ENCODE assay signal across 9 cellular contexts in genomic region chr1:113677250-113678158, GRCh38.
DNase-seq lines count a peak whose midpoint lies in the region; ATAC-seq and TF ChIP-seq lines count a peak whose summit lies in the region.
"Had no signal": no experiment of that assay in that cellular context is flagged by ENCODE, and none has a peak within 500 bp of the region (broad histone marks: within the 10 kb centered on the region; RNA-seq: fewer than 3 reads in every experiment).

No MANE protein-coding gene starts in this region.

- H3K27ac ChIP-seq in SU-DHL-6 (ENCODE audit: low read depth, low read length) (no peak overlapping the region), parathyroid adenoma (no peak overlapping the region)

- H3K9me3 ChIP-seq in SU-DHL-6 (ENCODE audit: insufficient read depth, low read length) = no peaks in the 10 kb centered on the region
- no peaks in the 10 kb centered on the region for H3K9me3 ChIP-seq in parathyroid adenoma (ENCODE audit: control insufficient read depth, low read length)
- H3K9me3 ChIP-seq in MG63 = no peaks in the 10 kb centered on the region

- H3K4me3 Mint-ChIP-seq in activated CD8-positive, alpha-beta T cell treated with anti-CD3 and anti-CD28 coated beads for 36 hours = no peak overlapping the region
- no peak overlapping the region for H3K4me3 Mint-ChIP-seq in activated CD8-positive, alpha-beta T cell treated with anti-CD3 and anti-CD28 coated beads, Interleukin-2, amount 10 ng/mL, durations not matched to agents 7 days and 5 days
- H3K4me3 Mint-ChIP-seq: activated naive CD8-positive, alpha-beta T cell treated with anti-CD3 and anti-CD28 coated beads, Interleukin-2, amount 10 ng/mL, durations not matched to agents 7 days and 5 days had no signal

- peaks cover 4% of the 10 kb centered on the region for H3K4me1 ChIP-seq in parathyroid adenoma

- 0 out of 2 replicates have a peak, but pooled peaks cover 6% of the 10 kb centered on the region for H3F3A ChIP-seq in SU-DHL-6 (ENCODE audit: insufficient read depth)

- TF ChIP-seq CTCF in activated CD8-positive, alpha-beta T cell treated with anti-CD3 and anti-CD28 coated beads for 36 hours (IDR thresholded peaks at IDR 0.05) = peak; percentile 81
- TF ChIP-seq CTCF in NB4 (IDR thresholded peaks at IDR 0.05; ENCODE audit: low read depth, low read length) (peak; percentile 19), SU-DHL-6 (IDR thresholded peaks at IDR 0.05; ENCODE audit: insufficient read depth, low read length, poor library complexity, severe bottlenecking) (peak; percentile 41), foreskin fibroblast (IDR thresholded peaks at IDR 0.05; ENCODE audit: low read depth, low read length) (no peak), parathyroid adenoma (IDR thresholded peaks at IDR 0.05) (peak; percentile 55)

- POLR2A ChIA-PET in activated CD8-positive, alpha-beta T cell treated with anti-CD3 and anti-CD28 coated beads for 36 hours (lab: Charles Lee) = no interaction called here
- POLR2A ChIA-PET in activated CD8-positive, alpha-beta T cell treated with anti-CD3 and anti-CD28 coated beads, Interleukin-2, amount 10 ng/mL, durations not matched to agents 7 days and 5 days (lab: Charles Lee) = no interaction called here

- H3K4me3 ChIP-seq in NB4 (ENCODE audit: low read depth, low read length) = no peak overlapping the region
- no peak overlapping the region for H3K4me3 ChIP-seq in SU-DHL-6 (ENCODE audit: insufficient read depth, low read length, poor library complexity, severe bottlenecking)
- H3K4me3 ChIP-seq in foreskin fibroblast (ENCODE audit: low read depth in 1 of 2, low read length in 2 of 2) = no peak overlapping the region
- no peak overlapping the region for H3K4me3 ChIP-seq in parathyroid adenoma (ENCODE audit: low read depth, low read length)
- H3K4me3 ChIP-seq in MG63 = no peak overlapping the region

- no peak for ATAC-seq in activated CD8-positive, alpha-beta T cell treated with anti-CD3 and anti-CD28 coated beads for 36 hours
- ATAC-seq in activated CD8-positive, alpha-beta T cell treated with anti-CD3 and anti-CD28 coated beads, Interleukin-2, amount 10 ng/mL, durations not matched to agents 7 days and 5 days = no peak
- ATAC-seq in HG02840 (IDR thresholded peaks at IDR 0.05; ENCODE audit: low FRiP score, unreplicated experiment) = no peak

- no peaks in the 10 kb centered on the region for H4K20me1 ChIP-seq in SU-DHL-6 (ENCODE audit: low read depth, low read length)

- TF ChIP-seq POLR2A in NB4 (IDR thresholded peaks at IDR 0.05; ENCODE audit: extremely low read depth, insufficient read length) = no peak

- no peaks in the 10 kb centered on the region for H3K9me3 Mint-ChIP-seq in activated CD8-positive, alpha-beta T cell treated with anti-CD3 and anti-CD28 coated beads for 36 hours
- H3K9me3 Mint-ChIP-seq in activated CD8-positive, alpha-beta T cell treated with anti-CD3 and anti-CD28 coated beads, Interleukin-2, amount 10 ng/mL, durations not matched to agents 7 days and 5 days (ENCODE audit: insufficient read depth) = no peaks in the 10 kb centered on the region
- H3K9me3 Mint-ChIP-seq: activated naive CD8-positive, alpha-beta T cell treated with anti-CD3 and anti-CD28 coated beads, Interleukin-2, amount 10 ng/mL, durations not matched to agents 7 days and 5 days had no signal

- H3K9me2 ChIP-seq in SU-DHL-6 (replicated peaks; ENCODE audit: insufficient read depth, low read length) = no peaks in the 10 kb centered on the region

- H3K79me2 ChIP-seq in SU-DHL-6 (ENCODE audit: insufficient read depth, low read length) = no peaks in the 10 kb centered on the region
- H3K79me2 ChIP-seq in parathyroid adenoma = no peaks in the 10 kb centered on the region

- no peaks in the 10 kb centered on the region for H3K27me3 Mint-ChIP-seq in activated CD8-positive, alpha-beta T cell treated with anti-CD3 and anti-CD28 coated beads for 36 hours
- peaks cover 2% of the 10 kb centered on the region for H3K27me3 Mint-ChIP-seq in activated CD8-positive, alpha-beta T cell treated with anti-CD3 and anti-CD28 coated beads, Interleukin-2, amount 10 ng/mL, durations not matched to agents 7 days and 5 days (ENCODE audit: low read depth)
- H3K27me3 Mint-ChIP-seq: activated naive CD8-positive, alpha-beta T cell treated with anti-CD3 and anti-CD28 coated beads, Interleukin-2, amount 10 ng/mL, durations not matched to agents 7 days and 5 days had no signal

- H3K4me2 ChIP-seq in SU-DHL-6 (ENCODE audit: low read depth, low read length, poor library complexity, severe bottlenecking) (no peak overlapping the region), parathyroid adenoma (ENCODE audit: low read length) (peak overlapping the region; percentile 37)

- H3K27ac Mint-ChIP-seq in activated CD8-positive, alpha-beta T cell treated with anti-CD3 and anti-CD28 coated beads for 36 hours = no peak overlapping the region
- H3K27ac Mint-ChIP-seq in activated CD8-positive, alpha-beta T cell treated with anti-CD3 and anti-CD28 coated beads, Interleukin-2, amount 10 ng/mL, durations not matched to agents 7 days and 5 days = no peak overlapping the region
- H3K27ac Mint-ChIP-seq: activated naive CD8-positive, alpha-beta T cell treated with anti-CD3 and anti-CD28 coated beads, Interleukin-2, amount 10 ng/mL, durations not matched to agents 7 days and 5 days had no signal

- CTCF ChIA-PET in activated CD8-positive, alpha-beta T cell treated with anti-CD3 and anti-CD28 coated beads for 36 hours (lab: Charles Lee) = interaction anchor here (0.6 to 1.5 kb wide), 4 partner anchors 101 to 538 kb away, joined by 3 to 7 read pairs (median 4); no protein-coding TSS in a partner anchor
- CTCF ChIA-PET in activated CD8-positive, alpha-beta T cell treated with anti-CD3 and anti-CD28 coated beads, Interleukin-2, amount 10 ng/mL, durations not matched to agents 7 days and 5 days (lab: Charles Lee) = interaction anchor here (1.1 to 4.3 kb wide), 2 partner anchors 536 to 540 kb away, joined by 3 to 36 read pairs; no protein-coding TSS in a partner anchor

- intact Hi-C loops in activated CD8-positive, alpha-beta T cell treated with anti-CD3 and anti-CD28 coated beads for 36 hours (cut with micrococcal nuclease) = loop anchor here (2.0 kb wide), 1 partner anchor 537 kb away; no protein-coding TSS in a partner anchor

- no peaks in the 10 kb centered on the region for H3K36me3 ChIP-seq in SU-DHL-6 (ENCODE audit: low read length)
- H3K36me3 ChIP-seq in parathyroid adenoma (ENCODE audit: control insufficient read depth, insufficient read depth, low read length) = no peaks in the 10 kb centered on the region
- peaks cover 34% of the 10 kb centered on the region for H3K36me3 ChIP-seq in MG63

- H3K9ac ChIP-seq in SU-DHL-6 (ENCODE audit: low read length) (no peak overlapping the region), parathyroid adenoma (no peak overlapping the region)

- DNase-seq in activated CD8-positive, alpha-beta T cell treated with anti-CD3 and anti-CD28 coated beads for 36 hours = no peak
- DNase-seq in activated CD8-positive, alpha-beta T cell treated with anti-CD3 and anti-CD28 coated beads, Interleukin-2, amount 10 ng/mL, durations not matched to agents 7 days and 5 days = no peak
- peak; percentile 58 for DNase-seq in NB4 (ENCODE audit: low read depth)
- peak; percentile 18 to 65 for DNase-seq in foreskin fibroblast
- no peak for DNase-seq in MG63
- DNase-seq: activated naive CD8-positive, alpha-beta T cell treated with anti-CD3 and anti-CD28 coated beads, Interleukin-2, amount 10 ng/mL, durations not matched to agents 7 days and 5 days had no signal

- H3K27me3 ChIP-seq in SU-DHL-6 (ENCODE audit: low read length) = no peaks in the 10 kb centered on the region
- no peaks in the 10 kb centered on the region for H3K27me3 ChIP-seq in parathyroid adenoma (ENCODE audit: control insufficient read depth, insufficient read depth, low read length)
- no peaks in the 10 kb centered on the region for H3K27me3 ChIP-seq in MG63

- H2AFZ ChIP-seq in SU-DHL-6 (ENCODE audit: low read depth, low read length, severe bottlenecking) (no peak overlapping the region), parathyroid adenoma (no peak overlapping the region)

- H3K36me3 Mint-ChIP-seq in activated CD8-positive, alpha-beta T cell treated with anti-CD3 and anti-CD28 coated beads for 36 hours (ENCODE audit: low read depth) = no peaks in the 10 kb centered on the region
- no peaks in the 10 kb centered on the region for H3K36me3 Mint-ChIP-seq in activated CD8-positive, alpha-beta T cell treated with anti-CD3 and anti-CD28 coated beads, Interleukin-2, amount 10 ng/mL, durations not matched to agents 7 days and 5 days (ENCODE audit: low read depth)
- H3K36me3 Mint-ChIP-seq: activated naive CD8-positive, alpha-beta T cell treated with anti-CD3 and anti-CD28 coated beads, Interleukin-2, amount 10 ng/mL, durations not matched to agents 7 days and 5 days had no signal

- H3K4me1 Mint-ChIP-seq in activated CD8-positive, alpha-beta T cell treated with anti-CD3 and anti-CD28 coated beads for 36 hours (ENCODE audit: low read depth) = no peaks in the 10 kb centered on the region
- H3K4me1 Mint-ChIP-seq in activated CD8-positive, alpha-beta T cell treated with anti-CD3 and anti-CD28 coated beads, Interleukin-2, amount 10 ng/mL, durations not matched to agents 7 days and 5 days (ENCODE audit: low read depth) = no peaks in the 10 kb centered on the region

Comparison
In these comparisons a context has a peak if more than half of its experiments do, and no peak if none do; other contexts are left out.
1. DNase-seq: peak in NB4 (single experiment) and foreskin fibroblast (2 of 2); none in activated CD8-positive, alpha-beta T cell treated with anti-CD3 and anti-CD28 coated beads for 36 hours (single experiment), activated CD8-positive, alpha-beta T cell treated with anti-CD3 and anti-CD28 coated beads, Interleukin-2, amount 10 ng/mL, durations not matched to agents 7 days and 5 days (single experiment) and MG63 (single experiment).